ENCODE assay signal across 17 cellular contexts in genomic region chr2:95307878-95308277, GRCh38. TPM values are rescaled to one million over a fixed set of nuclear protein-coding genes. Genes with fewer than 3 reads are reported as not detected.
DNase-seq lines count a peak whose midpoint lies in the region; ATAC-seq, FAIRE-seq and TF ChIP-seq lines count a peak whose summit lies in the region.
"Had no signal": no experiment of that assay in that cellular context is flagged by ENCODE, and none has a peak within 500 bp of the region (broad histone marks: within the 10 kb centered on the region; RNA-seq: fewer than 3 reads in every experiment).

No MANE protein-coding gene starts in this region.

- H3K36me3 Mint-ChIP-seq in neural progenitor cell = no peaks in the 10 kb centered on the region
- H3K36me3 Mint-ChIP-seq: CD4-positive, alpha-beta memory T cell had no signal

- POLR2A ChIA-PET in IMR-90 (lab: Charles Lee; ENCODE audit: unreplicated experiment) = no interaction called here

- no peak for TF ChIP-seq RAD21 in IMR-90 (IDR thresholded peaks at IDR 0.05; ENCODE audit: low read length)

- no peaks in the 10 kb centered on the region for H3K79me2 ChIP-seq in neural progenitor cell (ENCODE audit: low read depth)

- no peak for TF ChIP-seq POLR2A in IMR-90 (IDR thresholded peaks at IDR 0.05; ENCODE audit: low read depth, low read length)
- TF ChIP-seq POLR2A in thyroid gland (IDR thresholded peaks at IDR 0.05) = no peak

- CTCF ChIA-PET in IMR-90 (lab: Yijun Ruan, JAX) = interaction anchor here (1.0 kb wide), 1 partner anchor 77 kb away, joined by 3 read pairs; no protein-coding TSS in a partner anchor

- no peak overlapping the region for H3K27ac ChIP-seq in IMR-90 (ENCODE audit: insufficient read depth, low read length)
- no peak overlapping the region for H3K27ac ChIP-seq in neural progenitor cell
- peak overlapping the region in 2 of 3 donors; percentile 17 to 94 for H3K27ac ChIP-seq in thyroid gland
- no peak overlapping the region for H3K27ac ChIP-seq in right cardiac atrium (ENCODE audit: low read length)
- H3K27ac ChIP-seq: A549, HL-60 had no signal

- no peak overlapping the region for H3K18ac ChIP-seq in IMR-90 (ENCODE audit: low read depth, low read length)

- H3K27me3 ChIP-seq in IMR-90 (ENCODE audit: control insufficient read depth, insufficient read depth, low read length) (peaks cover 25% of the 10 kb centered on the region), bronchial epithelial cell (ENCODE audit: control insufficient read depth, insufficient read depth, low read length) (peaks cover 8% of the 10 kb centered on the region), neural progenitor cell (no peaks in the 10 kb centered on the region), thyroid gland (no peaks in the 10 kb centered on the region), right cardiac atrium (ENCODE audit: control insufficient read depth, insufficient read depth) (no peaks in the 10 kb centered on the region)
- H3K27me3 ChIP-seq: BE2C had no signal

- H3K4me1 ChIP-seq in IMR-90 (ENCODE audit: control insufficient read depth, insufficient read depth, low read length) (no peaks in the 10 kb centered on the region), neural progenitor cell (no peaks in the 10 kb centered on the region), thyroid gland (peaks cover 54 to 79% of the 10 kb centered on the region in 2 donors), right cardiac atrium (ENCODE audit: control insufficient read depth, insufficient read depth, low read length) (no peaks in the 10 kb centered on the region)
- H3K4me1 ChIP-seq: A549, BE2C, HAP-1 had no signal

- no peak overlapping the region for H2BK15ac ChIP-seq in IMR-90 (ENCODE audit: low read depth, low read length)

- H3K79me1 ChIP-seq in IMR-90 (ENCODE audit: low read depth in 1 of 2, low read length in 2 of 2) = no peaks in the 10 kb centered on the region

- in situ Hi-C loops in IMR-90 (cut with MboI; ENCODE audit: low sequenced_read_pairs) = no loop called here

- TF ChIP-seq CTCF in IMR-90 (conservative IDR thresholded peaks at IDR 0.05; ENCODE audit: low read depth, low read length) = no peak
- TF ChIP-seq CTCF in bronchial epithelial cell (IDR thresholded peaks at IDR 0.05; ENCODE audit: insufficient read depth, low read length, severe bottlenecking) = no peak
- no peak for TF ChIP-seq CTCF in neural progenitor cell (IDR thresholded peaks at IDR 0.05)
- no peak for TF ChIP-seq CTCF in thyroid gland (IDR thresholded peaks at IDR 0.05)

- no peaks in the 10 kb centered on the region for H3F3A ChIP-seq in neural progenitor cell (ENCODE audit: low read depth)

- dilution Hi-C loops in IMR-90 (cut with HindIII; ENCODE audit: low sequenced_read_pairs, unreplicated experiment) = no loop called here

- no peak overlapping the region for H2BK20ac ChIP-seq in IMR-90 (ENCODE audit: low read depth, low read length)

- H4K8ac ChIP-seq in IMR-90 (ENCODE audit: low read depth in 2 of 2, low read length in 2 of 2) = no peak overlapping the region

- no peaks in the 10 kb centered on the region for H3K9me3 Mint-ChIP-seq in neural progenitor cell
- H3K9me3 Mint-ChIP-seq: CD4-positive, alpha-beta memory T cell had no signal

- H2BK120ac ChIP-seq in IMR-90 (ENCODE audit: low read depth, low read length) = no peak overlapping the region

- H2AFZ ChIP-seq in IMR-90 (replicated peaks; ENCODE audit: low read length, poor library complexity) = peak overlapping the region; percentile 21
- H2AFZ ChIP-seq in neural progenitor cell (replicated peaks) = no peak overlapping the region

- H3K4me1 Mint-ChIP-seq in neural progenitor cell = peaks cover 16% of the 10 kb centered on the region
- H3K4me1 Mint-ChIP-seq: CD4-positive, alpha-beta memory T cell had no signal

- H3K4me3 Mint-ChIP-seq in neural progenitor cell = no peak overlapping the region
- H3K4me3 Mint-ChIP-seq: CD4-positive, alpha-beta memory T cell had no signal

- intact Hi-C loops in IMR-90 (cut with micrococcal nuclease) = no loop called here
- intact Hi-C loops in thyroid gland (cut with DNase I) = no loop called here
- intact Hi-C loops in right cardiac atrium (cut with DNase I) = no loop called here

- H3K9ac ChIP-seq in IMR-90 (ENCODE audit: low read depth, low read length) (no peak overlapping the region), neural progenitor cell (no peak overlapping the region)

- WGBS in IMR-90 (ENCODE audit: extremely low coverage in 2 of 2, insufficient read length in 1 of 2), 2 experiments = 47% methylated on average over 2 of the region's 8 CpGs; no CpG with 5 or more reads in 1 of the 2 experiments
- WGBS in thyroid gland, 2 donors = 79 to 80% methylated on average over 8 of the region's 8 CpGs
- 78% methylated on average over 8 of the region's 8 CpGs for WGBS in right cardiac atrium

- no peak overlapping the region for H3K4ac ChIP-seq in IMR-90 (ENCODE audit: low read depth, low read length)

- H3K4me2 ChIP-seq in IMR-90 (ENCODE audit: low read depth, low read length) (no peak overlapping the region), neural progenitor cell (no peak overlapping the region)
- H3K4me2 ChIP-seq: A549 had no signal

- DNase-seq in IMR-90 = no peak
- no peak for DNase-seq in bronchial epithelial cell (ENCODE audit: low read depth)
- no peak for DNase-seq in neural progenitor cell (ENCODE audit: low spot score)
- DNase-seq in thyroid gland = no peak
- no peak for DNase-seq in right cardiac atrium
- DNase-seq in COR-L47 (lab: John Stamatoyannopoulos, UW) = no peak
- DNase-seq: BE2C; CD4-positive, alpha-beta memory T cell; DND-41; GDM1 had no signal

- no peaks in the 10 kb centered on the region for H3K9me3 ChIP-seq in IMR-90 (ENCODE audit: control insufficient read depth, insufficient read depth, low read length)
- H3K9me3 ChIP-seq in neural progenitor cell (ENCODE audit: low read depth) = no peaks in the 10 kb centered on the region
- no peaks in the 10 kb centered on the region for H3K9me3 ChIP-seq in thyroid gland
- no peaks in the 10 kb centered on the region for H3K9me3 ChIP-seq in right cardiac atrium (ENCODE audit: control insufficient read depth, low read length)
- H3K9me3 ChIP-seq: A549, BE2C, HAP-1 had no signal

- no peaks in the 10 kb centered on the region for H3K36me3 ChIP-seq in IMR-90 (ENCODE audit: control insufficient read depth, insufficient read depth, low read length)
- no peaks in the 10 kb centered on the region for H3K36me3 ChIP-seq in bronchial epithelial cell (ENCODE audit: control insufficient read depth, insufficient read depth, low read length)
- H3K36me3 ChIP-seq in neural progenitor cell = no peaks in the 10 kb centered on the region
- H3K36me3 ChIP-seq in thyroid gland = no peaks in the 10 kb centered on the region
- H3K36me3 ChIP-seq: BE2C, HAP-1 had no signal

- peak overlapping the region; percentile 63 for H3K27ac Mint-ChIP-seq in neural progenitor cell
- H3K27ac Mint-ChIP-seq: CD4-positive, alpha-beta memory T cell had no signal

- peaks cover 3% of the 10 kb centered on the region for H3K27me3 Mint-ChIP-seq in neural progenitor cell (ENCODE audit: insufficient read depth, low read depth)
- H3K27me3 Mint-ChIP-seq: CD4-positive, alpha-beta memory T cell had no signal

- ATAC-seq in IMR-90 (ENCODE audit: low read depth) (no peak), GM19395 (IDR thresholded peaks at IDR 0.05; ENCODE audit: unreplicated experiment) (no peak), right cardiac atrium (no peak)
- ATAC-seq: A549 had no signal

- no peaks in the 10 kb centered on the region for H3K9me1 ChIP-seq in IMR-90 (ENCODE audit: insufficient read depth, low read length)

- H4K91ac ChIP-seq in IMR-90 (ENCODE audit: insufficient read depth, low read depth, low read length) = no peak overlapping the region

- BruUV-seq in IMR-90 (replicated peaks; lab: Mats Ljungman, UMichigan) = no TSS peak

- no peak overlapping the region for H3K14ac ChIP-seq in IMR-90 (replicated peaks; ENCODE audit: low read depth, low read length)

- H2BK5ac ChIP-seq in IMR-90 (ENCODE audit: low read depth, low read length, poor library complexity, severe bottlenecking) = no peak overlapping the region

- H4K5ac ChIP-seq in IMR-90 (ENCODE audit: low read depth, low read length) = no peak overlapping the region

- H2AK9ac ChIP-seq in IMR-90 (replicated peaks; ENCODE audit: low read depth, low read length, poor library complexity) = no peak overlapping the region

- no peak overlapping the region for H3K56ac ChIP-seq in IMR-90 (ENCODE audit: extremely low read depth, insufficient read depth, low read length)

- H4K20me1 ChIP-seq in IMR-90 (ENCODE audit: insufficient read depth, low read length) (no peaks in the 10 kb centered on the region), neural progenitor cell (ENCODE audit: low read depth) (no peaks in the 10 kb centered on the region)

- no peak overlapping the region for H3K4me3 ChIP-seq in IMR-90 (ENCODE audit: insufficient read depth, low read depth, low read length)
- H3K4me3 ChIP-seq in bronchial epithelial cell (ENCODE audit: low read depth, low read length) = no peak overlapping the region
- no peak overlapping the region for H3K4me3 ChIP-seq in neural progenitor cell
- H3K4me3 ChIP-seq in thyroid gland (replicated peaks in 1 of 3) = no peak overlapping the region
- H3K4me3 ChIP-seq in right cardiac atrium (ENCODE audit: low read length) = no peak overlapping the region
- H3K4me3 ChIP-seq: A549, HAP-1 had no signal

- FAIRE-seq in bronchial epithelial cell (lab: Jason Lieb, UNC) = peak; percentile 90
- FAIRE-seq: A549, D721Med, GM19239, H1 had no signal

- H3K23ac ChIP-seq in IMR-90 (ENCODE audit: low read depth, low read length) = no peak overlapping the region

- H2AK5ac ChIP-seq in IMR-90 (ENCODE audit: low read depth, low read length) = no peak overlapping the region

TF ChIP-seq in IMR-90, 13 proteins besides CTCF, POLR2A, EP300 and RAD21:
- TF ChIP-seq NFE2L2 (IDR thresholded peaks at IDR 0.05; ENCODE audit: low read depth, low read length) (no peak), CHD1 (IDR thresholded peaks at IDR 0.05; ENCODE audit: low read depth, low read length) (no peak), SMC3 (IDR thresholded peaks at IDR 0.05; ENCODE audit: low read depth, low read length) (no peak)

RNA-seq across cellular contexts. Expression of gene KCNIP3, which starts 10.7 kb away (rescaled TPM):
- total RNA-seq in IMR-90 (2012; rRNA removed) (0.72 and 0.83 TPM in 2 replicates), bronchial epithelial cell (under 0.01 and 0.51 TPM in 2 replicates), neural progenitor cell (ENCODE audit: low replicate concordance) (0.64 and 1.1 TPM in 2 replicates), thyroid gland (10 to 100 TPM; 37.1 to 66.5 (median 51.1) TPM), right cardiac atrium (1 to 10 TPM; 1.9 to 5.9 (median 2.9) TPM)
- polyA plus RNA-seq in IMR-90 (2012; rRNA removed) (1.4 TPM in 2 replicates), right cardiac atrium (3.9 TPM)
- polyA plus RNA-seq in IMR-90 (2012; cell fraction: cytosol; rRNA removed) = 0.53 and 1.3 TPM in 2 replicates
- 1.5 and 3.2 TPM in 2 replicates for polyA plus RNA-seq in IMR-90 (2012; cell fraction: nucleus; rRNA removed; ENCODE audit: low replicate concordance)
- total RNA-seq: CD4-positive, alpha-beta memory T cell had no signal
- polyA plus RNA-seq: CD4-positive, alpha-beta memory T cell had no signal

RNA-seq across cellular contexts. Expression of gene PROM2, which starts 33.6 kb away (rescaled TPM):
- not detected in 2 replicates for total RNA-seq in IMR-90 (2012; rRNA removed)
- 0.26 and 0.65 TPM in 2 replicates for polyA plus RNA-seq in IMR-90 (2012; rRNA removed)
- polyA plus RNA-seq in IMR-90 (2012; cell fraction: cytosol; rRNA removed) = 0.01 and 0.21 TPM in 2 replicates
- 2.3 and 4.0 TPM in 2 replicates for polyA plus RNA-seq in IMR-90 (2012; cell fraction: nucleus; rRNA removed; ENCODE audit: low replicate concordance)
- total RNA-seq in bronchial epithelial cell = 10.8 and 41.6 TPM in 2 replicates
- 0.95 and 2.4 TPM in 2 replicates for total RNA-seq in neural progenitor cell (ENCODE audit: low replicate concordance)
- 10 to 100 TPM; 16.7 to 24.3 (median 22.0) TPM for total RNA-seq in thyroid gland
- 1 to 10 TPM in 3 of 4 donors, under 1 TPM in 1; 0.66 to 1.6 (median 1.3) TPM for total RNA-seq in right cardiac atrium
- 0.79 TPM for polyA plus RNA-seq in right cardiac atrium
- polyA plus RNA-seq: CD4-positive, alpha-beta memory T cell had no signal

Comparison
In these comparisons a context has a peak if more than half of its experiments do, and no peak if none do; other contexts are left out.
1. H3K27ac ChIP-seq: peak in thyroid gland (2 of 3); none in IMR-90 (single experiment), neural progenitor cell (single experiment) and right cardiac atrium (single experiment).
2. RNA of gene KCNIP3, which starts 10.7 kb away (total RNA-seq): 37.1 to 66.5 TPM in thyroid gland; 1.9 to 5.9 TPM in right cardiac atrium, 0.72 to 0.83 TPM in IMR-90, 0.64 to 1.1 TPM in neural progenitor cell and under 0.01 to 0.51 TPM in bronchial epithelial cell; every median in the first group is over 4 times any median in the second.